In the genomic region with DNA sequence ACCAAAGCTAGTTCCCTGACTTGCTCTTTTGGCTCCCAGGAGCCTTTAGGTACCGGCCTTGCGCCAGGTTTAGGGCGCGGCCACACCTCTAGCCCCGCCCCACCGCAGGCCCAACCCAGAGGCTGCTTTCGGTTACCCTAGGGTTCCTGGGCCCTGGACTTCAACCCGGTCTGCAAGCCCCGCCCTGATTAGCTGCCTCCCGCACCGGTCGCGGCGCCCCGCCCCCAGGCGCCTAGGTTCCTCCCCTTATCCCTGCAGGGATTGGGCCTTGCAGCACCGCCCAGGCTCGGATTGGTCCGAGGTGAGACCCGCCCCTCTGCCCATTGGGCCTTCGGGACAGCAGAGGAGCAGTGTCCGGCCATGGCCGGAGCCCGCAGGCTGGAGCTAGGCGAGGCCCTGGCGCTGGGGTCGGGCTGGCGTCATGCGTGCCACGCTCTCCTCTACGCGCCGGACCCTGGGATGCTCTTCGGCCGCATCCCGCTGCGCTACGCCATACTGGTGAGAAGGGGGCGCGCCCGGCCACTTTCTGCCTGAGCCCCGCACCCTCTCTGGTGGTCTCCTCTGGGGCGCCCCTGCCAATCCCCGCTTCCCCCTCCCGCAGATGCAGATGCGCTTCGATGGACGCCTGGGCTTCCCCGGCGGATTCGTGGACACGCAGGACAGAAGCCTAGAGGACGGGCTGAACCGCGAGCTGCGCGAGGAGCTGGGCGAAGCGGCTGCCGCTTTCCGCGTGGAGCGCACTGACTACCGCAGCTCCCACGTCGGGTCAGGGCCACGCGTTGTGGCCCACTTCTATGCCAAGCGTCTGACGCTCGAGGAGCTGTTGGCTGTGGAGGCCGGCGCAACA, we compare ENCODE assay signal across 8 cellular contexts. TPM values are rescaled to one million over a fixed set of nuclear protein-coding genes. Genes with fewer than 3 reads are reported as not detected.
DNase-seq lines count a peak whose midpoint lies in the region; ATAC-seq and TF ChIP-seq lines count a peak whose summit lies in the region.

Gene NUDT16, plus strand, starts transcription at position 330 of the 847 bp plus-strand sequence. Its CDS starts 31 bp downstream, at position 361.

- H3K4me1 ChIP-seq in osteoblast (ENCODE audit: insufficient read depth, low read length), result peaks cover 10% of the 10 kb centered on the region
- peaks cover 18% of the 10 kb centered on the region for H3K4me1 ChIP-seq in testis

- no peaks in the 10 kb centered on the region for H3K79me2 ChIP-seq in SU-DHL-6 (ENCODE audit: insufficient read depth, low read length)
- peaks cover 38% of the 10 kb centered on the region for H3K79me2 ChIP-seq in osteoblast (ENCODE audit: insufficient read depth, low read length)

- DNase-seq in NCI-H1092 treated with DMSO at 0.1 percent for 48 hours (lab: John Stamatoyannopoulos, UW), result peak; percentile 97
- peak; percentile 86 for DNase-seq in activated naive CD8-positive, alpha-beta T cell treated with anti-CD3 and anti-CD28 coated beads, Interleukin-2, amount 50 U/mL, for 16 hours (ENCODE audit: low read depth, low spot score)
- DNase-seq in head of caudate nucleus, result peak; percentile 91 to 99 (median 98)
- peak; percentile 99 for DNase-seq in osteoblast (ENCODE audit: insufficient read length, low spot score, missing footprints)
- peak; percentile 100 for DNase-seq in testis

- peak within 1 kb of the TSS; percentile 59 for H3K4me2 ChIP-seq in SU-DHL-6 (ENCODE audit: low read depth, low read length, poor library complexity, severe bottlenecking)
- H3K4me2 ChIP-seq in osteoblast (ENCODE audit: insufficient read depth, low read length), result peak within 1 kb of the TSS; percentile 95

- no peaks in the 10 kb centered on the region; the same call in 1 of the 2 replicates for H3K27me3 ChIP-seq in SU-DHL-6 (ENCODE audit: low read length)
- no peaks in the 10 kb centered on the region for H3K27me3 ChIP-seq in osteoblast (ENCODE audit: insufficient read depth, low read length)
- H3K27me3 ChIP-seq in testis, result no peaks in the 10 kb centered on the region

- no peaks in the 10 kb centered on the region for H3K9me2 ChIP-seq in SU-DHL-6 (replicated peaks; ENCODE audit: insufficient read depth, low read length)

- peak; percentile 89 for TF ChIP-seq POLR2A in testis (IDR thresholded peaks at IDR 0.05)

- H3K36me3 ChIP-seq in SU-DHL-6 (ENCODE audit: low read length), result no peaks in the 10 kb centered on the region
- H3K36me3 ChIP-seq in osteoblast (ENCODE audit: insufficient read depth, low read length), result peaks cover 22% of the 10 kb centered on the region
- H3K36me3 ChIP-seq in testis (ENCODE audit: low read depth, missing control alignments), result no peaks in the 10 kb centered on the region

- H4K20me1 ChIP-seq in SU-DHL-6 (ENCODE audit: low read depth, low read length) (no peaks in the 10 kb centered on the region), osteoblast (ENCODE audit: insufficient read depth, low read length) (peaks cover 5% of the 10 kb centered on the region)

- H2AFZ ChIP-seq in SU-DHL-6 (ENCODE audit: low read depth, low read length, severe bottlenecking) (peak within 1 kb of the TSS; percentile 85), osteoblast (ENCODE audit: low read length) (peak within 1 kb of the TSS; percentile 99)

- TF ChIP-seq CTCF in SU-DHL-6 (IDR thresholded peaks at IDR 0.05; ENCODE audit: insufficient read depth, low read length, poor library complexity, severe bottlenecking) (no peak), osteoblast (IDR thresholded peaks at IDR 0.05; ENCODE audit: extremely low read depth, low read depth, low read length) (no peak), testis (IDR thresholded peaks at IDR 0.05) (no peak)

- H3K9me3 ChIP-seq in SU-DHL-6 (ENCODE audit: insufficient read depth, low read length), result no peaks in the 10 kb centered on the region
- no peaks in the 10 kb centered on the region for H3K9me3 ChIP-seq in osteoblast (ENCODE audit: low read depth, low read length)
- H3K9me3 ChIP-seq in testis, result no peaks in the 10 kb centered on the region

- H3K4me3 ChIP-seq in GM08714 (ENCODE audit: low read length) (peak within 1 kb of the TSS; percentile 72), SU-DHL-6 (ENCODE audit: insufficient read depth, low read length, poor library complexity, severe bottlenecking) (peak within 1 kb of the TSS; percentile 61), osteoblast (ENCODE audit: insufficient read depth, low read length) (peak within 1 kb of the TSS; percentile 98), testis (peak within 1 kb of the TSS; percentile 60 to 89)

- no peaks in the 10 kb centered on the region for H3F3A ChIP-seq in SU-DHL-6 (ENCODE audit: insufficient read depth)

- peak within 1 kb of the TSS; percentile 57 for H3K9ac ChIP-seq in SU-DHL-6 (ENCODE audit: low read length)

- ATAC-seq in HG02571 (IDR thresholded peaks at IDR 0.05; ENCODE audit: unreplicated experiment), result peak; percentile 99

- WGBS in testis, 2 donors, result 1% methylated on average over 22 to 71 of the region's 73 CpGs

- no peak within 1 kb of the TSS for H3K27ac ChIP-seq in SU-DHL-6 (ENCODE audit: low read depth, low read length)
- H3K27ac ChIP-seq in osteoblast (ENCODE audit: low read depth, low read length), result peak within 1 kb of the TSS; percentile 92
- peak within 1 kb of the TSS; percentile 81 to 91 for H3K27ac ChIP-seq in testis

- intact Hi-C loops in head of caudate nucleus (cut with DNase I) (loop anchor here (5.0 kb wide), 1 partner anchor 121 kb away; the partner anchor contains the start of gene MRPL3), testis (cut with DNase I; ENCODE audit: low total_unique reads) (no loop called here)

RNA-seq across cellular contexts. Expression of gene NUDT16, which starts in this region (rescaled TPM):
- total RNA-seq in osteoblast (10.0 and 10.1 TPM in 2 replicates), testis (10 to 100 TPM; 20.8 to 26.4 TPM)
- 20.6 TPM for polyA plus RNA-seq in testis (ENCODE audit: insufficient read depth, low read depth, low replicate concordance)
